In genomic region chr1:52404116-52404974, GRCh38 we compare ENCODE assay signal across 8 cellular contexts. TPM values are rescaled to one million over a fixed set of nuclear protein-coding genes. Genes with fewer than 3 reads are reported as not detected.
DNase-seq lines count a peak whose midpoint lies in the region; ATAC-seq and TF ChIP-seq lines count a peak whose summit lies in the region.

ORC1 (minus strand) TSS chr1:52404423; CDS start chr1:52402223, 2,200 bp downstream.
PRPF38A (plus strand) TSS chr1:52404602; CDS start chr1:52404750, 148 bp downstream.

- no peaks in the 10 kb centered on the region for H3F3A ChIP-seq in PC-9 (ENCODE audit: insufficient read depth, low read depth)

- H3K79me2 ChIP-seq in PC-9 (ENCODE audit: low read depth) = peaks cover 53% of the 10 kb centered on the region

- H3K9me2 ChIP-seq in PC-9 (ENCODE audit: insufficient read depth) = no peaks in the 10 kb centered on the region

- TF ChIP-seq CTCF in PC-9 (conservative IDR thresholded peaks at IDR 0.05) = peak; percentile 61

- H3K36me3 ChIP-seq in PC-9 (ENCODE audit: low read depth) = peaks cover 17% of the 10 kb centered on the region; the same call in 1 of the 2 replicates
- no peaks in the 10 kb centered on the region for H3K36me3 ChIP-seq in mucosa of stomach (ENCODE audit: control insufficient read depth, insufficient read depth, low read length)

- in situ Hi-C loops in KBM-7 (cut with MboI; ENCODE audit: low pct_unique_long_range_greater_than_20kb, low sequenced_read_pairs) = loop anchor here (25.0 kb wide), 1 partner anchor 283 kb away; the partner anchor contains the start of gene COA7

- TF ChIP-seq POLR2A in erythroblast (IDR thresholded peaks at IDR 0.05; ENCODE audit: low read length) = peak; percentile 95

- peak within 1 kb of the TSS; percentile 94 for H3K9ac ChIP-seq in mucosa of stomach (ENCODE audit: low read length)

- no peaks in the 10 kb centered on the region for H3K9me3 ChIP-seq in PC-9 (ENCODE audit: insufficient read depth, low read depth)
- no peaks in the 10 kb centered on the region for H3K9me3 ChIP-seq in mucosa of stomach (ENCODE audit: control insufficient read depth, low read length)

- POLR2A ChIA-PET in PC-9 (lab: Charles Lee; ENCODE audit: unreplicated experiment) = interaction anchor here (0.6 to 0.7 kb wide), 6 partner anchors 10 to 349 kb away, joined by 3 to 7 read pairs (median 5); partner anchors contain the start of gene TXNDC12

- peak within 1 kb of the TSS; percentile 86 for H3K4me2 ChIP-seq in PC-9

- intact Hi-C loops in PC-9 (cut with micrococcal nuclease; ENCODE audit: unreplicated experiment) = loop anchor here (1.0 to 5.0 kb wide), 3 partner anchors 38 to 793 kb away; partner anchors contain the start of genes CC2D1B, CPT2 and TXNDC12

- peak within 1 kb of the TSS; percentile 95 for H2AFZ ChIP-seq in PC-9

- H3K4me3 ChIP-seq in PC-9 (peak within 1 kb of the TSS; percentile 78), mucosa of stomach (ENCODE audit: low read length) (peak within 1 kb of the TSS; percentile 91)

- H3K27me3 ChIP-seq in PC-9 (ENCODE audit: insufficient read depth, low read depth) (no peaks in the 10 kb centered on the region), mucosa of stomach (ENCODE audit: control insufficient read depth, insufficient read depth, low read length) (no peaks in the 10 kb centered on the region)

- ATAC-seq in GM21717 (IDR thresholded peaks at IDR 0.05; ENCODE audit: unreplicated experiment) = peak; percentile 91

- H3K27ac ChIP-seq in PC-9 = peak within 1 kb of the TSS; percentile 83

- CTCF ChIA-PET in PC-9 (lab: Charles Lee) = interaction anchor here (0.5 kb wide), 1 partner anchor 711 kb away, joined by 5 read pairs; no protein-coding TSS in a partner anchor

- 0 out of 2 replicates have a peak, but pooled peaks cover 3% of the 10 kb centered on the region for H4K20me1 ChIP-seq in PC-9 (ENCODE audit: insufficient read depth)

- DNase-seq in DMS79 (lab: John Stamatoyannopoulos, UW) = peak; percentile 96
- peak; percentile 97 for DNase-seq in KBM-7
- peak; percentile 90 to 94 for DNase-seq in PC-9
- peak; percentile 95 for DNase-seq in activated T-cell treated with anti-CD3 and anti-CD28 coated beads, Interleukin-2, amount 50 U/mL, for 1 hour
- DNase-seq in erythroblast (lab: John Stamatoyannopoulos, UW) = peak; percentile 99
- DNase-seq in stimulated activated CD8-positive, alpha-beta memory T cell treated with anti-CD3 and anti-CD28 coated beads, Interleukin-7, amount 100 ng/mL, for 1 hour (ENCODE audit: low read depth in 2 of 2) = peak; percentile 92 to 98

- peaks cover 22% of the 10 kb centered on the region for H3K4me1 ChIP-seq in PC-9 (replicated peaks; ENCODE audit: insufficient read depth)
- peaks cover 12% of the 10 kb centered on the region for H3K4me1 ChIP-seq in mucosa of stomach (ENCODE audit: control insufficient read depth, insufficient read depth, low read length)

- BruUV-seq in PC-9 (replicated peaks; lab: Mats Ljungman, UMichigan) = TSS peak; percentile 79

RNA-seq across cellular contexts. Expression of gene ORC1, which starts in this region (rescaled TPM):
- total RNA-seq in PC-9 (2021) = 17.6 and 21.2 TPM in 2 replicates

RNA-seq across cellular contexts. Expression of gene PRPF38A, which starts in this region (rescaled TPM):
- total RNA-seq in PC-9 (2021) = 57.2 and 59.2 TPM in 2 replicates

Comparison
In these comparisons a context has a peak if more than half of its experiments do, and no peak if none do; other contexts are left out.
1. Peak in every context shown above with its lines: DNase-seq, ATAC-seq, H3K4me3 ChIP-seq and H3K27ac ChIP-seq.